Comparison of ENCODE assay signal across 21 cellular contexts in the genomic region with DNA sequence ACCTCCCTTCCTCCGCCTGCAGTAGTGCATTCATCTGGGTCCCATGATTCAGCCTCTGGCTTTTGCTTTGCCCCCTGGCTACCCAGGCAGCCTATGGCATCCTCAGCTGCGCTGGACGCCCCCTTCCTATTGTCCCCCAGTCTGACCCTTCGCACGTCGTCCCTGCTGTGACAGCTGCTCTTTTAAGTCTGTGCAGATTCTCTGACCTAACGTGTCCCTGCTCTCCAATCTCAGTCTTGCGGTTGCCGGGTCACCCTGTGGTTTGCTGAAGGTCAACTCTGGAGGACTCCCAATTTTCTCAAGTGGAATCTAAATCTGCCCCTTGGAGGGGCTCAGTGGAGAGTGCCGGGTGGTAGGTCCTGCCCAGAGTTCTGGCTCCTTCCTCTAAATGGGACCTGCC.
DNase-seq lines count a peak whose midpoint lies in the region; ATAC-seq, FAIRE-seq and TF ChIP-seq lines count a peak whose summit lies in the region.
"Had no signal": no experiment of that assay in that cellular context is flagged by ENCODE, and none has a peak within 500 bp of the region (broad histone marks: within the 10 kb centered on the region; RNA-seq: fewer than 3 reads in every experiment).

No MANE protein-coding gene starts in this region.

- ATAC-seq in natural killer cell treated with Interleukin-12 subunit alpha and Interleukin-12 subunit beta and Interleukin-15 and Interleukin-18, amount 100 ng/mL, for 72 hours: no peak
- no peak for ATAC-seq in HG03565 (IDR thresholded peaks at IDR 0.05; ENCODE audit: unreplicated experiment)
- ATAC-seq: activated T-cell treated with anti-CD3 and anti-CD28 coated beads, Interleukin-2, amount 50 U/mL, for 4 hours; esophagus mucosa had no signal

- H3K79me2 ChIP-seq in astrocyte (ENCODE audit: insufficient read depth, low read length): no peaks in the 10 kb centered on the region

- H3K27ac ChIP-seq in astrocyte (ENCODE audit: low read depth, low read length) (no peak overlapping the region), prostate gland (no peak overlapping the region)
- H3K27ac ChIP-seq: HL-60, PC-9 had no signal

- DNase-seq in LHCN-M2 (ENCODE audit: low read depth) (peak; percentile 96), astrocyte (ENCODE audit: low read depth) (peak; percentile 73), foreskin melanocyte (peak; percentile 11), prostate gland (ENCODE audit: low spot score) (peak; percentile 2), HCEC 1CT (no peak), activated T-cell treated with anti-CD3 and anti-CD28 coated beads for 4 hours (no peak)
- DNase-seq in natural killer cell treated with Interleukin-12 subunit alpha and Interleukin-12 subunit beta and Interleukin-15 and Interleukin-18, amount 100 ng/mL, for 72 hours (ENCODE audit: low spot score): no peak
- DNase-seq: activated CD4-positive, alpha-beta T cell treated with anti-CD3 and anti-CD28 coated beads, Interleukin-2, amount 50 U/mL, for 48 hours; activated naive CD4-positive, alpha-beta T cell treated with Interleukin-2 at 50 U/mL for 16 hours; activated T-cell treated with anti-CD3 and anti-CD28 coated beads, Interleukin-2, amount 50 U/mL, for 4 hours; AML-193; DND-41; effector CD8-positive, alpha-beta T cell; HFFc6; NCI-H82; PC-9 had no signal

- H4K20me1 ChIP-seq in astrocyte (ENCODE audit: insufficient read depth, low read length): no peaks in the 10 kb centered on the region

- H3K27me3 ChIP-seq in astrocyte (ENCODE audit: insufficient read depth, low read length) (peaks cover 15% of the 10 kb centered on the region), prostate gland (replicated peaks; ENCODE audit: insufficient read depth) (no peaks in the 10 kb centered on the region)

- peak overlapping the region; percentile 49 for H3K27ac Mint-ChIP-seq in astrocyte (ENCODE audit: unreplicated experiment)
- no peak overlapping the region for H3K27ac Mint-ChIP-seq in natural killer cell treated with Interleukin-12 subunit alpha and Interleukin-12 subunit beta and Interleukin-15 and Interleukin-18, amount 100 ng/mL, for 72 hours
- H3K27ac Mint-ChIP-seq: HFFc6; IgD-negative memory B cell; T-helper 2 cell treated with Interferon-gamma antibody and Interleukin-4, amounts not matched to agents 5 μg/mL and 100 μg/mL, for 36 hours had no signal

- H3K4me3 Mint-ChIP-seq in astrocyte (ENCODE audit: unreplicated experiment): no peak overlapping the region
- no peak overlapping the region for H3K4me3 Mint-ChIP-seq in natural killer cell treated with Interleukin-12 subunit alpha and Interleukin-12 subunit beta and Interleukin-15 and Interleukin-18, amount 100 ng/mL, for 72 hours
- H3K4me3 Mint-ChIP-seq: activated T-cell treated with anti-CD3 and anti-CD28 coated beads, Interleukin-2, amount 50 U/mL, for 4 hours; HFFc6; T-helper 2 cell treated with Interferon-gamma antibody and Interleukin-4, amounts not matched to agents 5 μg/mL and 100 μg/mL, for 36 hours had no signal

- no peak for TF ChIP-seq POLR2A in prostate gland (IDR thresholded peaks at IDR 0.05)

- H3K4me2 ChIP-seq in astrocyte (ENCODE audit: low read length): peak overlapping the region; percentile 51
- H3K4me2 ChIP-seq: PC-9 had no signal

- H3K4me1 Mint-ChIP-seq in astrocyte (ENCODE audit: low read depth, unreplicated experiment): peaks cover 25% of the 10 kb centered on the region
- no peaks in the 10 kb centered on the region for H3K4me1 Mint-ChIP-seq in natural killer cell treated with Interleukin-12 subunit alpha and Interleukin-12 subunit beta and Interleukin-15 and Interleukin-18, amount 100 ng/mL, for 72 hours (ENCODE audit: low read depth in 2 of 2)
- H3K4me1 Mint-ChIP-seq: IgD-negative memory B cell had no signal

- no peak for TF ChIP-seq CTCF in astrocyte (IDR thresholded peaks at IDR 0.05; ENCODE audit: insufficient read depth, low read depth, low read length)
- TF ChIP-seq CTCF in prostate gland (IDR thresholded peaks at IDR 0.05): no peak

- FAIRE-seq in astrocyte (lab: Jason Lieb, UNC): no peak

- intact Hi-C loops in prostate gland (cut with DNase I): no loop called here

- H3K9ac ChIP-seq in astrocyte (ENCODE audit: low read length): no peak overlapping the region

- H3K9me3 ChIP-seq in astrocyte (ENCODE audit: insufficient read depth, low read depth, low read length): no peaks in the 10 kb centered on the region
- no peaks in the 10 kb centered on the region for H3K9me3 ChIP-seq in prostate gland

- WGBS in prostate gland: 86% methylated on average over 10 of the region's 10 CpGs

- H3K9me3 Mint-ChIP-seq in astrocyte (ENCODE audit: unreplicated experiment): peaks cover 1% of the 10 kb centered on the region
- no peaks in the 10 kb centered on the region for H3K9me3 Mint-ChIP-seq in natural killer cell treated with Interleukin-12 subunit alpha and Interleukin-12 subunit beta and Interleukin-15 and Interleukin-18, amount 100 ng/mL, for 72 hours
- H3K9me3 Mint-ChIP-seq: activated T-cell treated with anti-CD3 and anti-CD28 coated beads, Interleukin-2, amount 50 U/mL, for 4 hours; T-helper 2 cell treated with Interferon-gamma antibody and Interleukin-4, amounts not matched to agents 5 μg/mL and 100 μg/mL, for 36 hours had no signal

- H3K4me3 ChIP-seq in astrocyte (ENCODE audit: insufficient read depth, low read depth, low read length) (no peak overlapping the region), prostate gland (no peak overlapping the region)
- H3K4me3 ChIP-seq: PC-9 had no signal

- H3K4me1 ChIP-seq in astrocyte (ENCODE audit: insufficient read depth, low read length): peaks cover 10% of the 10 kb centered on the region
- H3K4me1 ChIP-seq in prostate gland (replicated peaks): no peaks in the 10 kb centered on the region

- no peak overlapping the region for H2AFZ ChIP-seq in astrocyte (ENCODE audit: low read depth, low read length)
- H2AFZ ChIP-seq: PC-9 had no signal

- no peaks in the 10 kb centered on the region for H3K36me3 Mint-ChIP-seq in astrocyte (ENCODE audit: low read depth, unreplicated experiment)
- H3K36me3 Mint-ChIP-seq in natural killer cell treated with Interleukin-12 subunit alpha and Interleukin-12 subunit beta and Interleukin-15 and Interleukin-18, amount 100 ng/mL, for 72 hours: no peaks in the 10 kb centered on the region
- H3K36me3 Mint-ChIP-seq: IgD-negative memory B cell had no signal

- no peaks in the 10 kb centered on the region for H3K27me3 Mint-ChIP-seq in astrocyte (ENCODE audit: low read depth, unreplicated experiment)
- peaks cover 11 to 37% of the 10 kb centered on the region in 2 donors for H3K27me3 Mint-ChIP-seq in natural killer cell treated with Interleukin-12 subunit alpha and Interleukin-12 subunit beta and Interleukin-15 and Interleukin-18, amount 100 ng/mL, for 72 hours

- H3K36me3 ChIP-seq in astrocyte (ENCODE audit: insufficient read depth, low read length): no peaks in the 10 kb centered on the region
- H3K36me3 ChIP-seq in prostate gland: no peaks in the 10 kb centered on the region

Comparison
In these comparisons a context has a peak if more than half of its experiments do, and no peak if none do; other contexts are left out.
1. DNase-seq: peak in LHCN-M2 (single experiment), astrocyte (single experiment), foreskin melanocyte (single experiment) and prostate gland (single experiment); none in natural killer cell treated with Interleukin-12 subunit alpha and Interleukin-12 subunit beta and Interleukin-15 and Interleukin-18, amount 100 ng/mL, for 72 hours (single experiment), HCEC 1CT (single experiment) and activated T-cell treated with anti-CD3 and anti-CD28 coated beads for 4 hours (single experiment).